In genomic region chr19:39506944-39507714, GRCh38 we compare ENCODE assay signal across 8 cellular contexts. TPM values are rescaled to one million over a fixed set of nuclear protein-coding genes. Genes with fewer than 3 reads are reported as not detected.
DNase-seq lines count a peak whose midpoint lies in the region; ATAC-seq and TF ChIP-seq lines count a peak whose summit lies in the region.

No MANE protein-coding gene starts in this region.

- peaks cover 4% of the 10 kb centered on the region for H3K4me1 ChIP-seq in OCI-LY7 (ENCODE audit: insufficient read depth, low read length, poor library complexity, severe bottlenecking)

- no peak for TF ChIP-seq CTCF in OCI-LY7 (conservative IDR thresholded peaks at IDR 0.05; ENCODE audit: low read length)

- peak overlapping the region; percentile 57; the same call in 1 of the 2 replicates for H2AFZ ChIP-seq in OCI-LY7 (ENCODE audit: low read length)

- H4K20me1 ChIP-seq in OCI-LY7 (ENCODE audit: insufficient read depth, low read length) = no peaks in the 10 kb centered on the region

- POLR2A ChIA-PET in OCI-LY7 (lab: Charles Lee) = interaction anchor here (0.7 kb wide), 1 partner anchor 25 kb away, joined by 3 read pairs; the partner anchor contains the start of gene EID2B

- DNase-seq in CMK (ENCODE audit: low read depth) = peak; percentile 62
- peak; percentile 30 for DNase-seq in OCI-LY7 (ENCODE audit: low spot score)
- peak; percentile 70 for DNase-seq in activated naive CD4-positive, alpha-beta T cell treated with anti-CD3 and anti-CD28 coated beads, Interleukin-2, amount 50 U/mL, for 16 hours
- peak; percentile 57 for DNase-seq in left ventricle myocardium superior
- DNase-seq in skeletal muscle cell (ENCODE audit: low read depth) = peak; percentile 27
- no peak for DNase-seq in effector CD4-positive, alpha-beta T cell

- no peak overlapping the region for H3K27ac ChIP-seq in OCI-LY7 (ENCODE audit: low read depth, low read length, poor library complexity, severe bottlenecking)

- H3K9me2 ChIP-seq in OCI-LY7 (ENCODE audit: insufficient read depth, low read length) = no peaks in the 10 kb centered on the region

- H3K9me3 ChIP-seq in OCI-LY7 (ENCODE audit: low read length) = no peaks in the 10 kb centered on the region

- no TSS peak for BruUV-seq in OCI-LY7 (replicated peaks; lab: Mats Ljungman, UMichigan)

- CTCF ChIA-PET in OCI-LY7 (lab: Charles Lee; ENCODE audit: unreplicated experiment) = interaction anchor here (1.0 kb wide), 1 partner anchor 26 kb away, joined by 3 read pairs; no protein-coding TSS in a partner anchor

- H3K79me2 ChIP-seq in OCI-LY7 (ENCODE audit: insufficient read depth, low read depth, low read length) = no peaks in the 10 kb centered on the region

- ATAC-seq in HG02642 (IDR thresholded peaks at IDR 0.05; ENCODE audit: poor library complexity, unreplicated experiment) (peak; percentile 49), left ventricle myocardium superior (peak; percentile 64), HG03159 (IDR thresholded peaks at IDR 0.05; ENCODE audit: unreplicated experiment) (no peak)

- H3K4me2 ChIP-seq in OCI-LY7 (ENCODE audit: low read length) = peak overlapping the region; percentile 59

- intact Hi-C loops in OCI-LY7 (cut with micrococcal nuclease; ENCODE audit: unreplicated experiment) (no loop called here), left ventricle myocardium superior (cut with micrococcal nuclease) (no loop called here)

- peak overlapping the region; percentile 64 for H3K4me3 ChIP-seq in OCI-LY7 (ENCODE audit: low read depth, low read length, poor library complexity, severe bottlenecking)
- H3K4me3 ChIP-seq in skeletal muscle cell (ENCODE audit: low read depth, low read length) = peak overlapping the region; percentile 71

- H3K36me3 ChIP-seq in OCI-LY7 (ENCODE audit: insufficient read depth, low read length) = no peaks in the 10 kb centered on the region

RNA-seq across cellular contexts. Expression of gene SELENOV, which starts 7.8 kb away (rescaled TPM):
- total RNA-seq in OCI-LY7 (2014; rRNA removed; shearing (Covaris generic)) = not detected in 2 replicates
- not detected in 2 replicates for total RNA-seq in OCI-LY7 (2022)
- total RNA-seq in left ventricle myocardium superior = not detected

RNA-seq across cellular contexts. Expression of gene DLL3, which starts 8.4 kb away (rescaled TPM):
- total RNA-seq in OCI-LY7 (2014; rRNA removed; shearing (Covaris generic)) = 3.4 and 4.4 TPM in 2 replicates
- 3.2 and 4.4 TPM in 2 replicates for total RNA-seq in OCI-LY7 (2022)
- not detected for total RNA-seq in left ventricle myocardium superior

RNA-seq across cellular contexts. Expression of gene EID2B, which starts 25.5 kb away (rescaled TPM):
- total RNA-seq in OCI-LY7 (2014; rRNA removed; shearing (Covaris generic)) = 11.7 and 13.9 TPM in 2 replicates
- total RNA-seq in OCI-LY7 (2022) = 8.7 and 8.8 TPM in 2 replicates
- 2.0 TPM for total RNA-seq in left ventricle myocardium superior

RNA-seq across cellular contexts. Expression of gene TIMM50, which starts 26.5 kb away (rescaled TPM):
- total RNA-seq in OCI-LY7 (2014; rRNA removed; shearing (Covaris generic)) = 98.1 and 116 TPM in 2 replicates
- total RNA-seq in OCI-LY7 (2022) (91.1 and 93.2 TPM in 2 replicates), left ventricle myocardium superior (75.3 TPM)

RNA-seq across cellular contexts. Expression of gene EID2, which starts 32.8 kb away (rescaled TPM):
- total RNA-seq in OCI-LY7 (2014; rRNA removed; shearing (Covaris generic)) = 19.1 and 22.9 TPM in 2 replicates
- total RNA-seq in OCI-LY7 (2022) (17.3 and 20.7 TPM in 2 replicates), left ventricle myocardium superior (9.9 TPM)
